ENCODE assay signal across 9 cellular contexts in the genomic region with DNA sequence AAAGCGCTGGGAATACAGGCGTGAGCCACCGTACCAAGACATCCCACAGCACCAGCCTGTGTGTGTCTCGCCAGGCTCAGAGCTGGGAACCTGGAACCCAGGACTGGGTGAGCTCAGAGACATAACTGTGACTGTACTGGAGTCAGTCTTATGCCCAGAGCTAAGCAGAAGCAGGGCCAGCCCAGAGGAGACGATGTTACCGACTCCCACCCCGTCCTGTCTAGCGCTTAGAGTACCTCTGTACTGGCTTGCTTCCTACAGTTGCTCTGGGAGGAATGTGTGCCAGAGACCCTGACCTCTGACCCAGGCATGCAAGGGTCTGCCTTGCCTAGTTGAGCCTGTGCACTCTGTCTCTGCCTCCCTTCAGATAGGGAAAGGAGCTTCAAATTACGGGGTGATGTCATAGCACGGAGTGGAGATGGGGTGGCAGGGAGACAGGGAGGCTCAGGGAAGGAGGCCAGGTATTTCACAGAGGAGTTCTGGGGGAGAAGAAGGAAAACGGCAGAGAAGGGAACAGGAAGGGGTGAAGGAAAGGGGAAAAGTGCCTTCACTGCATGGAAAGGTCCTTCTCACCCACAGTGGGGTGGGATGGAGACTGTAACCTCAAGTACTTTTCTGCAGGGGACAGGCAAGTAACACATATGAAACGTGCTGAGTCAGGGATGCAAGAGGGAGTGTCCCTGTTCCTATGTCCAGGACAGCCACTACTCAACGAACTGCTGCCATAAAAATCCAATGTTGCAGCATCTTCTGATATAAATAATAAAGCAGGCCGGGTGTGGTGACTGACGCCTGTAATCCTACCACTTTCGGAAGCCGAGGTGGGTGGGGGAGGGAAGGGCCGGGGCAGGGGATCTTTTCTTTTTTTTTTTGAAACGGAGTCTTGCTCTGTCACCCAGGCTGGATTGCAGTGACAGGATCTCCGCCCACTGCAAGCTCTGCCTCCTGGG. TPM values are rescaled to one million over a fixed set of nuclear protein-coding genes. Genes with fewer than 3 reads are reported as not detected.
A peak's percentile ranks its signal among the peaks of the same experiment; 100 is the strongest.
DNase-seq lines count a peak whose midpoint lies in the region; ATAC-seq and TF ChIP-seq lines count a peak whose summit lies in the region.
"Had no signal": no experiment of that assay in that cellular context is flagged by ENCODE, and none has a peak within 500 bp of the region (broad histone marks: within the 10 kb centered on the region; RNA-seq: fewer than 3 reads in every experiment).

No MANE protein-coding gene starts in this region.

- no peak overlapping the region for H2BK120ac ChIP-seq in neuronal stem cell (ENCODE audit: low read depth, low read length)

- no peaks in the 10 kb centered on the region for H3K9me3 ChIP-seq in CD8-positive, alpha-beta memory T cell (ENCODE audit: low read length)
- H3K9me3 ChIP-seq in esophagus squamous epithelium (no peaks in the 10 kb centered on the region), neuronal stem cell (replicated peaks in 1 of 2; ENCODE audit: control insufficient read depth in 2 of 2, insufficient read depth in 1 of 2, low read depth in 1 of 2, low read length in 2 of 2) (no peaks in the 10 kb centered on the region)

- H3K4me2 ChIP-seq in neuronal stem cell (ENCODE audit: insufficient read depth, low read length, poor library complexity, severe bottlenecking), result no peak overlapping the region

- H3K4ac ChIP-seq in neuronal stem cell (ENCODE audit: low read length), result no peak overlapping the region

- H3K4me1 ChIP-seq in CD8-positive, alpha-beta memory T cell (ENCODE audit: insufficient read depth, low read length), result peaks cover 32% of the 10 kb centered on the region
- H3K4me1 ChIP-seq in esophagus squamous epithelium (peaks cover 41 to 75% (median 61%) of the 10 kb centered on the region in 3 donors), neuronal stem cell (ENCODE audit: control insufficient read depth in 2 of 2, insufficient read depth in 1 of 2, low read depth in 1 of 2, low read length in 2 of 2) (peaks cover 16 to 27% of the 10 kb centered on the region in 2 donors)

- intact Hi-C loops in esophagus squamous epithelium (cut with DNase I), result no loop called here

- H4K91ac ChIP-seq in neuronal stem cell (ENCODE audit: low read depth, low read length, poor library complexity), result no peak overlapping the region

- CTCF ChIA-PET in CD8-positive, alpha-beta memory T cell (lab: Charles Lee), result interaction anchor here (1.0 kb wide), 1 partner anchor 11 kb away, joined by 4 read pairs; a partner anchor contains a TSS

- peak overlapping the region in 4 of 8 donors; percentile 6 to 55 (median 30) for H3K27ac Mint-ChIP-seq in CD8-positive, alpha-beta memory T cell
- H3K27ac Mint-ChIP-seq: T-helper 1 cell treated with Interleukin-12 subunit alpha and Interleukin-12 subunit beta and Interleukin-4 antibody, amounts not matched to agents 30 μg/mL and 1 μg/mL, for 36 hours had no signal

- H3K4me3 ChIP-seq in CD8-positive, alpha-beta memory T cell (ENCODE audit: low read length), result no peak overlapping the region
- H3K4me3 ChIP-seq in esophagus squamous epithelium, result peak overlapping the region in 1 of 4 donors; percentile 21
- H3K4me3 ChIP-seq in neuronal stem cell (ENCODE audit: low read length in 2 of 2), result no peak overlapping the region

- H4K8ac ChIP-seq in neuronal stem cell (ENCODE audit: low read depth, low read length), result no peak overlapping the region

- no peak overlapping the region for H3K9ac ChIP-seq in neuronal stem cell (ENCODE audit: low read depth, low read length, poor library complexity)

- H3K9me3 Mint-ChIP-seq in CD8-positive, alpha-beta memory T cell, result no peaks in the 10 kb centered on the region
- H3K9me3 Mint-ChIP-seq: T-helper 1 cell treated with Interleukin-12 subunit alpha and Interleukin-12 subunit beta and Interleukin-4 antibody, amounts not matched to agents 30 μg/mL and 1 μg/mL, for 36 hours had no signal

- no peaks in the 10 kb centered on the region for H3K27me3 ChIP-seq in CD8-positive, alpha-beta memory T cell (ENCODE audit: insufficient read depth, low read length, poor library complexity, severe bottlenecking)
- H3K27me3 ChIP-seq in esophagus squamous epithelium (no peaks in the 10 kb centered on the region), neuronal stem cell (ENCODE audit: control insufficient read depth in 3 of 3, insufficient read depth in 3 of 3, low read depth in 1 of 3, low read length in 3 of 3) (no peaks in the 10 kb centered on the region)

- no peaks in the 10 kb centered on the region for H3K36me3 ChIP-seq in CD8-positive, alpha-beta memory T cell (ENCODE audit: insufficient read depth, low read length)
- H3K36me3 ChIP-seq in esophagus squamous epithelium, result peaks cover 0 to 4% (median 0%) of the 10 kb centered on the region in 3 donors
- peaks cover 6 to 28% of the 10 kb centered on the region in 2 donors for H3K36me3 ChIP-seq in neuronal stem cell (replicated peaks in 1 of 2; ENCODE audit: control insufficient read depth in 2 of 2, insufficient read depth in 2 of 2, low read length in 2 of 2)

- no peak for TF ChIP-seq POLR2A in esophagus squamous epithelium (IDR thresholded peaks at IDR 0.05)

- H3K27me3 Mint-ChIP-seq in CD8-positive, alpha-beta memory T cell, result no peaks in the 10 kb centered on the region

- H3K4me1 Mint-ChIP-seq in CD8-positive, alpha-beta memory T cell, result peaks cover 41 to 56% (median 50%) of the 10 kb centered on the region in 3 donors

- DNase-seq in CD8-positive, alpha-beta memory T cell, result no peak
- DNase-seq in OCI-M1 (lab: John Stamatoyannopoulos, UW) (peak; percentile 89), esophagus squamous epithelium (lab: John Stamatoyannopoulos, UW) (no peak), neuronal stem cell (ENCODE audit: low spot score) (no peak), mucosa of gallbladder (ENCODE audit: low spot score) (no peak), cerebellar nuclear complex (lab: John Stamatoyannopoulos, UW) (no peak), NCI-H2081 treated with DMSO at 0.1 percent for 48 hours (lab: John Stamatoyannopoulos, UW) (no peak)

- H3K27ac ChIP-seq in CD8-positive, alpha-beta memory T cell (ENCODE audit: low read depth, low read length), result peak overlapping the region; percentile 49
- peak overlapping the region; percentile 84 to 92 (median 88) for H3K27ac ChIP-seq in esophagus squamous epithelium
- peak overlapping the region; percentile 63 for H3K27ac ChIP-seq in neuronal stem cell (replicated peaks; ENCODE audit: low read length)

- WGBS in esophagus squamous epithelium, 2 donors, result 15 to 29% methylated on average over 12 to 18 of the region's 20 CpGs
- no CpG with 5 or more reads among the region's 20 CpGs for WGBS in neuronal stem cell (ENCODE audit: extremely low coverage in 2 of 2, insufficient read length in 2 of 2, insufficient replicate concordance in 1 of 2), 2 donors

- TF ChIP-seq CTCF in esophagus squamous epithelium (IDR thresholded peaks at IDR 0.05), result no peak

- POLR2A ChIA-PET in CD8-positive, alpha-beta memory T cell (lab: Charles Lee), result interaction anchor here (0.7 kb wide), 1 partner anchor 15 kb away, joined by 6 read pairs; no protein-coding TSS in a partner anchor

- no peak for ATAC-seq in GM21447 (IDR thresholded peaks at IDR 0.05; ENCODE audit: unreplicated experiment)

- peak overlapping the region; percentile 9 for H3K18ac ChIP-seq in neuronal stem cell (ENCODE audit: low read length)

- H2BK5ac ChIP-seq in neuronal stem cell (ENCODE audit: low read length), result no peak overlapping the region

- no peak overlapping the region for H3K23ac ChIP-seq in neuronal stem cell (ENCODE audit: low read depth, low read length, poor library complexity)

- H2AFZ ChIP-seq in neuronal stem cell (ENCODE audit: low read length), result no peak overlapping the region

- H2AK5ac ChIP-seq in neuronal stem cell (ENCODE audit: low read depth, low read length), result no peak overlapping the region

- H3K79me1 ChIP-seq in neuronal stem cell (ENCODE audit: low read depth, low read length), result peaks cover 11% of the 10 kb centered on the region

- peaks cover 0 to 13% (median 4%) of the 10 kb centered on the region in 3 donors for H3K36me3 Mint-ChIP-seq in CD8-positive, alpha-beta memory T cell

- H2BK12ac ChIP-seq in neuronal stem cell (ENCODE audit: low read length), result no peak overlapping the region

- peak overlapping the region in 1 of 7 donors; percentile 48 for H3K4me3 Mint-ChIP-seq in CD8-positive, alpha-beta memory T cell
- H3K4me3 Mint-ChIP-seq: T-helper 1 cell treated with Interleukin-12 subunit alpha and Interleukin-12 subunit beta and Interleukin-4 antibody, amounts not matched to agents 30 μg/mL and 1 μg/mL, for 36 hours had no signal

- H3K14ac ChIP-seq in neuronal stem cell (ENCODE audit: low read length), result no peak overlapping the region

- no peak overlapping the region for H2BK15ac ChIP-seq in neuronal stem cell (ENCODE audit: low read length)

RNA-seq across cellular contexts. Expression of a gene that starts 5.8 kb away (rescaled TPM):
- total RNA-seq in CD8-positive, alpha-beta memory T cell, result 10 to 100 TPM; 14.3 to 15.9 TPM
- 9.8 TPM for polyA plus RNA-seq in CD8-positive, alpha-beta memory T cell
- total RNA-seq in esophagus squamous epithelium (10 to 100 TPM in 1 of 4 donors, 1 to 10 TPM in 3; 5.9 to 14.8 (median 9.7) TPM), mucosa of gallbladder (14.6 TPM)
- 6.0 TPM for polyA plus RNA-seq in neuronal stem cell (2013, experiment 1 of 2)
- 5.6 TPM for polyA plus RNA-seq in neuronal stem cell (2013, experiment 2 of 2)

RNA-seq across cellular contexts. Expression of a gene that starts 10.9 kb away (rescaled TPM):
- under 1 TPM; 0.11 to 0.18 TPM for total RNA-seq in CD8-positive, alpha-beta memory T cell
- 0.23 TPM for polyA plus RNA-seq in CD8-positive, alpha-beta memory T cell
- 1 to 10 TPM in 1 of 4 donors, under 1 TPM in 3; 0.31 to 1.2 (median 0.95) TPM for total RNA-seq in esophagus squamous epithelium
- polyA plus RNA-seq in neuronal stem cell (2013, experiment 1 of 2), result 1.4 TPM
- polyA plus RNA-seq in neuronal stem cell (2013, experiment 2 of 2), result 1.3 TPM
- 1.2 TPM for total RNA-seq in mucosa of gallbladder

RNA-seq across cellular contexts. Expression of a gene that starts 18.4 kb away (rescaled TPM):
- total RNA-seq in CD8-positive, alpha-beta memory T cell, result 1 to 10 TPM in 1 of 2 experiments, under 1 TPM in 1; 0.59 to 1.1 TPM
- polyA plus RNA-seq in CD8-positive, alpha-beta memory T cell, result not detected
- total RNA-seq in esophagus squamous epithelium, result 10 to 100 TPM in 2 of 4 donors, 1 to 10 TPM in 2; 7.5 to 70.6 (median 11.1) TPM
- 0.07 TPM for polyA plus RNA-seq in neuronal stem cell (2013, experiment 1 of 2)
- 0.21 TPM for polyA plus RNA-seq in neuronal stem cell (2013, experiment 2 of 2)
- total RNA-seq in mucosa of gallbladder, result 85.5 TPM

RNA-seq across cellular contexts. Expression of a gene that starts 25.4 kb away (rescaled TPM):
- total RNA-seq in CD8-positive, alpha-beta memory T cell, result not detected
- polyA plus RNA-seq in CD8-positive, alpha-beta memory T cell, result not detected
- not detected for total RNA-seq in esophagus squamous epithelium
- not detected for polyA plus RNA-seq in neuronal stem cell (2013, experiment 1 of 2)
- polyA plus RNA-seq in neuronal stem cell (2013, experiment 2 of 2), result 0.18 TPM
- 1.3 TPM for total RNA-seq in mucosa of gallbladder

RNA-seq across cellular contexts. Expression of a gene that starts 29.4 kb away (rescaled TPM):
- under 1 TPM in 1 of 2 experiments, not detected in 1; 0.24 TPM for total RNA-seq in CD8-positive, alpha-beta memory T cell
- 2.0 TPM for polyA plus RNA-seq in CD8-positive, alpha-beta memory T cell
- total RNA-seq in esophagus squamous epithelium (not detected), mucosa of gallbladder (3.7 TPM)
- not detected for polyA plus RNA-seq in neuronal stem cell (2013, experiment 1 of 2)
- polyA plus RNA-seq in neuronal stem cell (2013, experiment 2 of 2), result not detected

Comparison
In these comparisons a context has a peak if more than half of its experiments do, and no peak if none do; other contexts are left out.
1. RNA of a gene that starts 18.4 kb away (total RNA-seq): 85.5 TPM in mucosa of gallbladder (single experiment) and 7.5 to 70.6 TPM in esophagus squamous epithelium; 0.59 to 1.1 TPM in CD8-positive, alpha-beta memory T cell; every median in the first group is over 4 times any median in the second.
2. Peak in every context shown above with its lines, with median percentiles within 50 percentile points of each other: H3K27ac ChIP-seq.